In the genomic region with DNA sequence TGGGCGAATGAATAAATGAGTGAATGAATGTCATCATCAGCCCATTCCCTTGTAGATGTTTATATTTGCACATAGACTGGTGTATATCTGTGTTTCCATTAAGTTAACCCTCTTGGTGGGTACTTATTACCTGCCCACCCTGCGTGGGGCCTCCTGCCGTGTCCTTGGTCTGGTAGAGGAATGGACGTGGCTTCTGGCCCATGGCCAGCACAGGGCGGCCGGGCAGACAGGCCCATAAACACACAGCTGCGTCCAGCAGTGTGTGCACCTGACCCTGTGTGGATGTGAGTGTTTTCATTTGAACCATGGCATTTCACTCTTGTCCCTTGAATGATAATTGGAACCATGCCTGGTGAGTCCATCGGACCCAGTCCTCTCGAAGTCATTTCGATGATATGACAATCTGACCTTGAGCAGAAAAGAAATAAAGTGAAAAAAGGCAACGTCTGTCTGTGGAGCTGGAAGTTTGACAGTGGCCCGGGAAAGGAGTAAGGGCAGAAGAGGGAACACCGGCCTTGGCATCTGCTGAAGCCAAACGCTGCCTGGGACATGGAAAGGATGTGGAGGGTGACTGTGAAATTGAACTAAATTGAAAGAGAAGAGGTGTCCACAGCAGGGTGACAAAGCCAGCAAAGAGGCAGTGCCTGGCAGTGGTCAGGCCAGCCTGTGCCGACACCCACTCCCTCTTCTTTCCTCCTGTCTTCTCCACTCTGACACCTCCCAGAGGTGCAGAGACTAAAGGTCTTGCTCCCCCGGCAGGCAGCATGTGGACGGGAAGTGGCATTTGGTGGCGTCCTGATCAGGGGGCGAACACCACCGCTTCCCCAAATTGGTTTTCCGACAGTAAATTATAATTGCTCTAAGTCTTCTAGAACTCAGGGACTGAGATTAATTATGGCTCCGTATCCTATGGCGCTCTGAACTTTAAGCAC, we compare ENCODE assay signal across 1 cellular context.
TF ChIP-seq lines count a peak whose summit lies in the region.

No MANE protein-coding gene starts in this region.

TF ChIP-seq in H1, 55 proteins besides CTCF, POLR2A, EP300 and RAD21:
- TF ChIP-seq ASH2L (IDR thresholded peaks at IDR 0.05; ENCODE audit: low read length) (no peak), TAF7 (optimal IDR thresholded peaks at IDR 0.05; ENCODE audit: borderline replicate concordance, low read depth, low read length) (no peak), RXRA (IDR thresholded peaks at IDR 0.05; ENCODE audit: insufficient read depth, low read depth, low read length) (no peak), CBX8 (IDR thresholded peaks at IDR 0.05; ENCODE audit: borderline replicate concordance, low read depth, low read length) (no peak), RFX5 (IDR thresholded peaks at IDR 0.05; ENCODE audit: borderline replicate concordance, low read depth, low read length) (no peak)
- TF ChIP-seq, protein P1, sequence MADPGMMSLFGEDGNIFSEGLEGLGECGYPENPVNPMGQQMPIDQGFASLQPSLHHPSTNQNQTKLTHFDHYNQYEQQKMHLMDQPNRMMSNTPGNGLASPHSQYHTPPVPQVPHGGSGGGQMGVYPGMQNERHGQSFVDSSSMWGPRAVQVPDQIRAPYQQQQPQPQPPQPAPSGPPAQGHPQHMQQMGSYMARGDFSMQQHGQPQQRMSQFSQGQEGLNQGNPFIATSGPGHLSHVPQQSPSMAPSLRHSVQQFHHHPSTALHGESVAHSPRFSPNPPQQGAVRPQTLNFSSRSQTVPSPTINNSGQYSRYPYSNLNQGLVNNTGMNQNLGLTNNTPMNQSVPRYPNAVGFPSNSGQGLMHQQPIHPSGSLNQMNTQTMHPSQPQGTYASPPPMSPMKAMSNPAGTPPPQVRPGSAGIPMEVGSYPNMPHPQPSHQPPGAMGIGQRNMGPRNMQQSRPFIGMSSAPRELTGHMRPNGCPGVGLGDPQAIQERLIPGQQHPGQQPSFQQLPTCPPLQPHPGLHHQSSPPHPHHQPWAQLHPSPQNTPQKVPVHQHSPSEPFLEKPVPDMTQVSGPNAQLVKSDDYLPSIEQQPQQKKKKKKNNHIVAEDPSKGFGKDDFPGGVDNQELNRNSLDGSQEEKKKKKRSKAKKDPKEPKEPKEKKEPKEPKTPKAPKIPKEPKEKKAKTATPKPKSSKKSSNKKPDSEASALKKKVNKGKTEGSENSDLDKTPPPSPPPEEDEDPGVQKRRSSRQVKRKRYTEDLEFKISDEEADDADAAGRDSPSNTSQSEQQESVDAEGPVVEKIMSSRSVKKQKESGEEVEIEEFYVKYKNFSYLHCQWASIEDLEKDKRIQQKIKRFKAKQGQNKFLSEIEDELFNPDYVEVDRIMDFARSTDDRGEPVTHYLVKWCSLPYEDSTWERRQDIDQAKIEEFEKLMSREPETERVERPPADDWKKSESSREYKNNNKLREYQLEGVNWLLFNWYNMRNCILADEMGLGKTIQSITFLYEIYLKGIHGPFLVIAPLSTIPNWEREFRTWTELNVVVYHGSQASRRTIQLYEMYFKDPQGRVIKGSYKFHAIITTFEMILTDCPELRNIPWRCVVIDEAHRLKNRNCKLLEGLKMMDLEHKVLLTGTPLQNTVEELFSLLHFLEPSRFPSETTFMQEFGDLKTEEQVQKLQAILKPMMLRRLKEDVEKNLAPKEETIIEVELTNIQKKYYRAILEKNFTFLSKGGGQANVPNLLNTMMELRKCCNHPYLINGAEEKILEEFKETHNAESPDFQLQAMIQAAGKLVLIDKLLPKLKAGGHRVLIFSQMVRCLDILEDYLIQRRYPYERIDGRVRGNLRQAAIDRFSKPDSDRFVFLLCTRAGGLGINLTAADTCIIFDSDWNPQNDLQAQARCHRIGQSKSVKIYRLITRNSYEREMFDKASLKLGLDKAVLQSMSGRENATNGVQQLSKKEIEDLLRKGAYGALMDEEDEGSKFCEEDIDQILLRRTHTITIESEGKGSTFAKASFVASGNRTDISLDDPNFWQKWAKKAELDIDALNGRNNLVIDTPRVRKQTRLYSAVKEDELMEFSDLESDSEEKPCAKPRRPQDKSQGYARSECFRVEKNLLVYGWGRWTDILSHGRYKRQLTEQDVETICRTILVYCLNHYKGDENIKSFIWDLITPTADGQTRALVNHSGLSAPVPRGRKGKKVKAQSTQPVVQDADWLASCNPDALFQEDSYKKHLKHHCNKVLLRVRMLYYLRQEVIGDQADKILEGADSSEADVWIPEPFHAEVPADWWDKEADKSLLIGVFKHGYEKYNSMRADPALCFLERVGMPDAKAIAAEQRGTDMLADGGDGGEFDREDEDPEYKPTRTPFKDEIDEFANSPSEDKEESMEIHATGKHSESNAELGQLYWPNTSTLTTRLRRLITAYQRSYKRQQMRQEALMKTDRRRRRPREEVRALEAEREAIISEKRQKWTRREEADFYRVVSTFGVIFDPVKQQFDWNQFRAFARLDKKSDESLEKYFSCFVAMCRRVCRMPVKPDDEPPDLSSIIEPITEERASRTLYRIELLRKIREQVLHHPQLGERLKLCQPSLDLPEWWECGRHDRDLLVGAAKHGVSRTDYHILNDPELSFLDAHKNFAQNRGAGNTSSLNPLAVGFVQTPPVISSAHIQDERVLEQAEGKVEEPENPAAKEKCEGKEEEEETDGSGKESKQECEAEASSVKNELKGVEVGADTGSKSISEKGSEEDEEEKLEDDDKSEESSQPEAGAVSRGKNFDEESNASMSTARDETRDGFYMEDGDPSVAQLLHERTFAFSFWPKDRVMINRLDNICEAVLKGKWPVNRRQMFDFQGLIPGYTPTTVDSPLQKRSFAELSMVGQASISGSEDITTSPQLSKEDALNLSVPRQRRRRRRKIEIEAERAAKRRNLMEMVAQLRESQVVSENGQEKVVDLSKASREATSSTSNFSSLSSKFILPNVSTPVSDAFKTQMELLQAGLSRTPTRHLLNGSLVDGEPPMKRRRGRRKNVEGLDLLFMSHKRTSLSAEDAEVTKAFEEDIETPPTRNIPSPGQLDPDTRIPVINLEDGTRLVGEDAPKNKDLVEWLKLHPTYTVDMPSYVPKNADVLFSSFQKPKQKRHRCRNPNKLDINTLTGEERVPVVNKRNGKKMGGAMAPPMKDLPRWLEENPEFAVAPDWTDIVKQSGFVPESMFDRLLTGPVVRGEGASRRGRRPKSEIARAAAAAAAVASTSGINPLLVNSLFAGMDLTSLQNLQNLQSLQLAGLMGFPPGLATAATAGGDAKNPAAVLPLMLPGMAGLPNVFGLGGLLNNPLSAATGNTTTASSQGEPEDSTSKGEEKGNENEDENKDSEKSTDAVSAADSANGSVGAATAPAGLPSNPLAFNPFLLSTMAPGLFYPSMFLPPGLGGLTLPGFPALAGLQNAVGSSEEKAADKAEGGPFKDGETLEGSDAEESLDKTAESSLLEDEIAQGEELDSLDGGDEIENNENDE (IDR thresholded peaks at IDR 0.05; ENCODE audit: insufficient replicate concordance, low read length): no peak
